ENCODE assay signal across 26 cellular contexts in the genomic region with DNA sequence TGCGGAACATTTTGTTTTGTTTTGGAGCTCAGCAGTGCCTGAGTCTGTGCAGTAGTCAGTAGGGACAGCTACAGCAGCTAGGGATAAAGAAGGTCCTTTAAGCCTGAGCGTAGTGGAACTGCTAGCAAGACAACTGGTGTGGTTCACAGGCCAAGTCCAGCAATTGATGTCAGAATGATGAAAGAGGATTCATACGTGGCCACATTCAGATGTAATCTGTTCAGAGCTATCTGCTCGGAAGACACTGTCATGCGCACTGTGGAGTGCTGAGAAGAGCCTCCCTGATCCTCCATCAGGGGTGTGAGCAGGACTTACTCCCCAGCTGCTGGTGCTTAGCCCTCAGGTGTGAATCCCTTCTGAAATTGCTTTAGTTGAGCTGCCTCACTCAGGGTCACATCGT.
"Had no signal": no experiment of that assay in that cellular context is flagged by ENCODE, and none has a peak within 500 bp of the region (broad histone marks: within the 10 kb centered on the region; RNA-seq: fewer than 3 reads in every experiment).

No MANE protein-coding gene starts in this region.

- H2AFZ ChIP-seq: parathyroid adenoma had no signal

- H3K36me3 ChIP-seq: adrenal gland, ascending aorta, brain microvascular endothelial cell, right lobe of liver, thoracic aorta, vagina had no signal

- H3K79me2 ChIP-seq: parathyroid adenoma had no signal

- H3K4me1 ChIP-seq: adrenal gland, ascending aorta, parathyroid adenoma, right lobe of liver, vagina had no signal

- H3K27ac ChIP-seq: adrenal gland, ascending aorta, brain microvascular endothelial cell, parathyroid adenoma, right lobe of liver, thoracic aorta, vagina had no signal

- H3K4me3 ChIP-seq: adrenal gland, ascending aorta, right lobe of liver, thoracic aorta, vagina had no signal

- DNase-seq: activated gamma-delta T cell treated with Interleukin-2 at 50 U/mL for 16 hours; activated T-cell treated with anti-CD3 and anti-CD28 coated beads, Interleukin-2, amount 50 U/mL, for 1 hour; adrenal gland; brain microvascular endothelial cell; central memory CD4-positive, alpha-beta T cell; effector memory CD4-positive, alpha-beta T cell; foreskin melanocyte; glutamatergic neuron; hippocampal formation; kidney glomerular epithelial cell; left ventricle myocardium superior; mammary epithelial cell; midbrain; nucleus accumbens; right lobe of liver; small intestine; stimulated activated CD4-positive, alpha-beta T cell treated with anti-CD3 and anti-CD28 coated beads, Interleukin-2, amount 100 ng/mL, for 48 hours; stimulated activated CD8-positive, alpha-beta memory T cell treated with anti-CD3 and anti-CD28 coated beads, Interleukin-4, amount 100 ng/mL, for 48 hours; stimulated activated naive CD4-positive, alpha-beta T cell treated with Interleukin-2 at 50 U/mL for 16 hours; T-helper 9 cell had no signal

- H3K27me3 ChIP-seq: adrenal gland, ascending aorta, brain microvascular endothelial cell, right lobe of liver, vagina had no signal

- H3K27ac Mint-ChIP-seq: activated naive CD8-positive, alpha-beta T cell; type B pancreatic cell had no signal

- FAIRE-seq: small intestine had no signal

- H3K9ac ChIP-seq: parathyroid adenoma had no signal

- H3K36me3 Mint-ChIP-seq: activated naive CD8-positive, alpha-beta T cell; type B pancreatic cell had no signal

- H3K4me3 Mint-ChIP-seq: activated naive CD8-positive, alpha-beta T cell; type B pancreatic cell had no signal

- ATAC-seq: left ventricle myocardium superior, right lobe of liver had no signal

- H3K27me3 Mint-ChIP-seq: activated naive CD8-positive, alpha-beta T cell; type B pancreatic cell had no signal

- H3K9me3 ChIP-seq: adrenal gland, ascending aorta, right lobe of liver, thoracic aorta, vagina had no signal

- H3K9me3 Mint-ChIP-seq: type B pancreatic cell had no signal
